In the genomic region with DNA sequence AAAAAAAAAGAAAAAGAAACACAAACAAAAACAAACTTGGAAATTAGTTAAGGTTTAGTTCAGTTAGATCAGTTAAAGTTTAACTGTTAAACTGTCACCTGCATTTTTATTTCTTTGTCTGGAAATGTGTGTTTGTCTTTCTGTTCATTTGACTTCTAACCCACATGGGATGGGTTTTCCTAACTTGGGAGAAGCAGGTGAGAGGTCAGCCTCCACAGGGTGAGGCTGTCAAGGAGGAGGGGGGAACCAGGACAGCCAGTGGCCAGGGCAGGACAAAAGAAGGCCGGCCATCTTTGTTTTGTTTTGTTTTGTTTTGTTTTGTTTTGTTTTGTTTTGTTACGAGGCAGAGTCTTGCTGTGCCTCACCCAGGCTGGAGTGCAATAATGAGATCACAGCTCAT, we compare ENCODE assay signal across 1 cellular context.
TF ChIP-seq lines count a peak whose summit lies in the region.

No MANE protein-coding gene starts in this region.

TF ChIP-seq in H1, 55 proteins besides CTCF, POLR2A, EP300 and RAD21:
- TF ChIP-seq YY1 (IDR thresholded peaks at IDR 0.05; ENCODE audit: low read depth, low read length) (0 out of 2 replicates have a peak, but pooled peaks have one; percentile 13), TBP (IDR thresholded peaks at IDR 0.05; ENCODE audit: low read depth, low read length) (no peak)
